ENCODE assay signal across 16 cellular contexts in genomic region chr21:36541721-36542139, GRCh38.
"Had no signal": no experiment of that assay in that cellular context is flagged by ENCODE, and none has a peak within 500 bp of the region (broad histone marks: within the 10 kb centered on the region; RNA-seq: fewer than 3 reads in every experiment).

No MANE protein-coding gene starts in this region.

- H3K27me3 ChIP-seq: vagina had no signal

- H3K4me1 ChIP-seq: vagina had no signal

- DNase-seq: activated CD4-positive, alpha-beta memory T cell treated with anti-CD3 and anti-CD28 coated beads for 36 hours; activated CD4-positive, alpha-beta T cell treated with anti-CD3 and anti-CD28 coated beads for 4 hours; activated CD8-positive, alpha-beta memory T cell treated with anti-CD3 and anti-CD28 coated beads, Interleukin-2, amount 10 ng/mL, durations not matched to agents 7 days and 5 days; activated naive CD4-positive, alpha-beta T cell; activated naive CD8-positive, alpha-beta T cell treated with anti-CD3 and anti-CD28 coated beads, Interleukin-2, amount 10 ng/mL, durations not matched to agents 7 days and 5 days; activated T-cell treated with anti-CD3 and anti-CD28 coated beads, Interleukin-2, amount 50 U/mL, for 1 hour; amygdala; body of pancreas; endodermal cell; foreskin fibroblast; left ventricle myocardium superior; stimulated activated CD4-positive, alpha-beta T cell treated with anti-CD3 and anti-CD28 coated beads, Interleukin-2, amount 100 ng/mL, for 24 hours; WERI-Rb-1 had no signal

- H3K4me3 ChIP-seq: body of pancreas, suprapubic skin, vagina had no signal

- H3K27ac ChIP-seq: body of pancreas, epithelial cell of prostate, suprapubic skin, vagina, WERI-Rb-1 had no signal

- ATAC-seq: activated CD8-positive, alpha-beta memory T cell treated with anti-CD3 and anti-CD28 coated beads, Interleukin-2, amount 10 ng/mL, durations not matched to agents 7 days and 5 days; body of pancreas; left ventricle myocardium superior had no signal

- H3K9me3 ChIP-seq: body of pancreas, suprapubic skin, vagina had no signal

- H3K36me3 ChIP-seq: suprapubic skin, vagina, WERI-Rb-1 had no signal
